Comparison of ENCODE assay signal across 18 cellular contexts in the genomic region with DNA sequence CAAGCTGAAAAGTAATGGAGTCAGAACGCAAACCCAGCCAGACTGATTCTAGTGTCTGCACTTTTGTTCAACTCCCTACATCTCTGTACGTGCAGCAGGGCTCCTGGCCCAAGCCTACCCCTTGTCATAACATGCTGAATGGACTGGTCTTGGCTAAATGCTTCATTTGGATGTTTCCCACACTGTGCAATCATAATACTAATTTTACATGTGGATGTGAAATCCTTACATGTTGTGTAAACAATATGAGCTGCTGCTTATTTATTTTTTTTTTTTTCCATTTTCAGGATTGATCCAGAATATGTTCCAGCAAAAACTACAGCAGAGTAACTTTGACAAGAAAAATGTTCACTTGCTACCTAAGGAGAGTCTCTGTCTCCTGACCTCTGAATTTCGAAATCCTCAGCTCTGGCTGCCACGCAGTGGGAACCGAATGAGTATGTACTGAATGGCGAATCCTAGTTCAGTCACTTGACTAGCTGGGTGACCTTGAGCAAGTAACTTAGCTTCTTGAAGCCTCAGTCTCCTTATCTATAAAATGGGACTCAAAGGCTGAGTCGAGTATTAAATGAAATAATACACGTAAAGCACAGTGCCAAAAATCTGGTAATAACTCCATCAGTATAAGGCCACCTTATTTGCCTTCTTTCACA.
DNase-seq lines count a peak whose midpoint lies in the region; ATAC-seq, FAIRE-seq and TF ChIP-seq lines count a peak whose summit lies in the region.
"Had no signal": no experiment of that assay in that cellular context is flagged by ENCODE, and none has a peak within 500 bp of the region (broad histone marks: within the 10 kb centered on the region; RNA-seq: fewer than 3 reads in every experiment).

No MANE protein-coding gene starts in this region.

- no peaks in the 10 kb centered on the region for H4K20me1 ChIP-seq in keratinocyte (ENCODE audit: control insufficient read depth, extremely low read depth, insufficient read depth, low read length)
- no peaks in the 10 kb centered on the region for H4K20me1 ChIP-seq in neural progenitor cell (ENCODE audit: low read depth)

- H3K4me2 ChIP-seq in keratinocyte (ENCODE audit: control insufficient read depth, extremely low read depth, insufficient read depth, low read depth, low read length) (no peak overlapping the region), neural progenitor cell (no peak overlapping the region)
- H3K4me2 ChIP-seq: GM23338, KMS-11 had no signal

- H3K4me3 ChIP-seq in MG63 = no peak overlapping the region
- H3K4me3 ChIP-seq in esophagus squamous epithelium = no peak overlapping the region
- no peak overlapping the region for H3K4me3 ChIP-seq in keratinocyte (ENCODE audit: control insufficient read depth in 2 of 3, extremely low read depth in 1 of 3, insufficient read depth in 2 of 3, low read depth in 1 of 3, low read length in 3 of 3)
- H3K4me3 ChIP-seq in neural progenitor cell = no peak overlapping the region
- H3K4me3 ChIP-seq: GM12878, GM23338 had no signal

- H3K9me3 Mint-ChIP-seq in activated CD4-positive, alpha-beta T cell treated with anti-CD3 and anti-CD28 coated beads, Interleukin-2, amount 10 ng/mL, durations not matched to agents 24 days and 14 days = no peaks in the 10 kb centered on the region
- H3K9me3 Mint-ChIP-seq in neural progenitor cell = peaks cover under 1% of the 10 kb centered on the region
- H3K9me3 Mint-ChIP-seq: GM23338 had no signal

- peaks cover 15 to 93% (median 26%) of the 10 kb centered on the region in 3 donors for H3K4me1 ChIP-seq in esophagus squamous epithelium
- peaks cover 6% of the 10 kb centered on the region for H3K4me1 ChIP-seq in keratinocyte (ENCODE audit: control insufficient read depth, extremely low read depth, insufficient read depth, low read length)
- H3K4me1 ChIP-seq in neural progenitor cell = no peaks in the 10 kb centered on the region

- DNase-seq in MG63 (peak; percentile 49), amniotic epithelial cell (ENCODE audit: low read depth) (peak; percentile 85), esophagus squamous epithelium (lab: John Stamatoyannopoulos, UW) (no peak), keratinocyte (ENCODE audit: low read depth, low spot score) (no peak), neural progenitor cell (ENCODE audit: low spot score) (no peak)
- DNase-seq in activated CD4-positive, alpha-beta T cell treated with anti-CD3 and anti-CD28 coated beads, Interleukin-2, amount 10 ng/mL, durations not matched to agents 24 days and 14 days = no peak
- DNase-seq: CD4-positive, CD25-positive, alpha-beta regulatory T cell; DMS53; MM.1S; NCI-H1436 treated with DMSO at 0.1 percent for 48 hours; NCI-H2081 treated with DMSO at 0.1 percent for 48 hours; NCI-H2227 treated with DMSO at 0.1 percent for 48 hours; PC-3 had no signal

- no peak for TF ChIP-seq POLR2A in esophagus squamous epithelium (IDR thresholded peaks at IDR 0.05)

- H3K27me3 ChIP-seq in MG63 (no peaks in the 10 kb centered on the region), esophagus squamous epithelium (no peaks in the 10 kb centered on the region), keratinocyte (ENCODE audit: control insufficient read depth, extremely low read depth, insufficient read depth, low read length) (no peaks in the 10 kb centered on the region), neural progenitor cell (no peaks in the 10 kb centered on the region)

- H3K9ac ChIP-seq in keratinocyte (ENCODE audit: control insufficient read depth, extremely low read depth, insufficient read depth, low read length) (no peak overlapping the region), neural progenitor cell (no peak overlapping the region)
- H3K9ac ChIP-seq: KMS-11 had no signal

- no peaks in the 10 kb centered on the region for H3K36me3 ChIP-seq in MG63
- H3K36me3 ChIP-seq in esophagus squamous epithelium = no peaks in the 10 kb centered on the region
- no peaks in the 10 kb centered on the region for H3K36me3 ChIP-seq in keratinocyte (ENCODE audit: control insufficient read depth in 2 of 2, extremely low read depth in 1 of 2, insufficient read depth in 2 of 2, low read length in 2 of 2)
- no peaks in the 10 kb centered on the region for H3K36me3 ChIP-seq in neural progenitor cell

- TF ChIP-seq CTCF in esophagus squamous epithelium (IDR thresholded peaks at IDR 0.05) (no peak), keratinocyte (optimal IDR thresholded peaks at IDR 0.05 in 1 of 3, IDR thresholded peaks at IDR 0.05 in 1 of 3, conservative IDR thresholded peaks at IDR 0.05 in 1 of 3; ENCODE audit: extremely low read depth in 1 of 3, insufficient read depth in 2 of 3, low read length in 3 of 3) (no peak), neural progenitor cell (IDR thresholded peaks at IDR 0.05) (no peak)

- H3K27me3 Mint-ChIP-seq in activated CD4-positive, alpha-beta T cell treated with anti-CD3 and anti-CD28 coated beads, Interleukin-2, amount 10 ng/mL, durations not matched to agents 24 days and 14 days = peaks cover 7% of the 10 kb centered on the region
- no peaks in the 10 kb centered on the region for H3K27me3 Mint-ChIP-seq in neural progenitor cell (ENCODE audit: insufficient read depth, low read depth)

- H3K9me3 ChIP-seq in MG63 (no peaks in the 10 kb centered on the region), esophagus squamous epithelium (no peaks in the 10 kb centered on the region), keratinocyte (ENCODE audit: control insufficient read depth, low read depth, low read length) (no peaks in the 10 kb centered on the region), neural progenitor cell (ENCODE audit: low read depth) (no peaks in the 10 kb centered on the region)

- no peaks in the 10 kb centered on the region for H3K4me1 Mint-ChIP-seq in activated CD4-positive, alpha-beta T cell treated with anti-CD3 and anti-CD28 coated beads, Interleukin-2, amount 10 ng/mL, durations not matched to agents 24 days and 14 days
- no peaks in the 10 kb centered on the region for H3K4me1 Mint-ChIP-seq in neural progenitor cell
- H3K4me1 Mint-ChIP-seq: CD4-positive, CD25-positive, alpha-beta regulatory T cell; GM23338 had no signal

- FAIRE-seq in keratinocyte (lab: Jason Lieb, UNC) = peak; percentile 34
- FAIRE-seq: GM12878 had no signal

- H3F3A ChIP-seq in neural progenitor cell (ENCODE audit: low read depth) = no peaks in the 10 kb centered on the region

- H3K27ac ChIP-seq in esophagus squamous epithelium (peak overlapping the region; percentile 39 to 87 (median 69)), keratinocyte (ENCODE audit: control insufficient read depth, insufficient read depth, low read length) (no peak overlapping the region), neural progenitor cell (no peak overlapping the region)
- H3K27ac ChIP-seq: KMS-11 had no signal

- no peak for ATAC-seq in GM19351 (IDR thresholded peaks at IDR 0.05; ENCODE audit: unreplicated experiment)
- ATAC-seq in HG03469 (IDR thresholded peaks at IDR 0.05; ENCODE audit: unreplicated experiment) = no peak
- ATAC-seq: GM12878, GM23338, PC-3 had no signal

- H2AFZ ChIP-seq in keratinocyte (ENCODE audit: control insufficient read depth, low read length) (no peak overlapping the region), neural progenitor cell (replicated peaks) (no peak overlapping the region)
- H2AFZ ChIP-seq: GM23338 had no signal

- dilution Hi-C loops in keratinocyte (cut with MboI; ENCODE audit: extremely low pct_ligation_motif_present, low sequenced_read_pairs) = no loop called here

- intact Hi-C loops in esophagus squamous epithelium (cut with DNase I) = no loop called here
- intact Hi-C loops in activated CD4-positive, alpha-beta T cell treated with anti-CD3 and anti-CD28 coated beads, Interleukin-2, amount 10 ng/mL, durations not matched to agents 24 days and 14 days (cut with micrococcal nuclease) = no loop called here

- H3K79me2 ChIP-seq in keratinocyte (ENCODE audit: control insufficient read depth, insufficient read depth, low read length) (no peaks in the 10 kb centered on the region), neural progenitor cell (ENCODE audit: low read depth) (no peaks in the 10 kb centered on the region)

- no peak overlapping the region for H3K4me3 Mint-ChIP-seq in activated CD4-positive, alpha-beta T cell treated with anti-CD3 and anti-CD28 coated beads, Interleukin-2, amount 10 ng/mL, durations not matched to agents 24 days and 14 days
- no peak overlapping the region for H3K4me3 Mint-ChIP-seq in neural progenitor cell
- H3K4me3 Mint-ChIP-seq: CD4-positive, CD25-positive, alpha-beta regulatory T cell; GM23338 had no signal

- H3K36me3 Mint-ChIP-seq in activated CD4-positive, alpha-beta T cell treated with anti-CD3 and anti-CD28 coated beads, Interleukin-2, amount 10 ng/mL, durations not matched to agents 24 days and 14 days (ENCODE audit: low read depth) = no peaks in the 10 kb centered on the region
- peaks cover 24% of the 10 kb centered on the region for H3K36me3 Mint-ChIP-seq in neural progenitor cell
- H3K36me3 Mint-ChIP-seq: CD4-positive, CD25-positive, alpha-beta regulatory T cell had no signal

- 47 to 48% methylated on average over 8 of the region's 8 CpGs for WGBS in esophagus squamous epithelium, 2 donors

- H3K9me1 ChIP-seq in keratinocyte (ENCODE audit: control insufficient read depth, extremely low read depth, insufficient read depth, low read length) = no peaks in the 10 kb centered on the region

- H3K27ac Mint-ChIP-seq in activated CD4-positive, alpha-beta T cell treated with anti-CD3 and anti-CD28 coated beads, Interleukin-2, amount 10 ng/mL, durations not matched to agents 24 days and 14 days = no peak overlapping the region
- no peak overlapping the region for H3K27ac Mint-ChIP-seq in neural progenitor cell
- H3K27ac Mint-ChIP-seq: CD4-positive, CD25-positive, alpha-beta regulatory T cell; GM23338 had no signal

Comparison
In these comparisons a context has a peak if more than half of its experiments do, and no peak if none do; other contexts are left out.
1. DNase-seq: peak in MG63 (single experiment) and amniotic epithelial cell (single experiment); none in esophagus squamous epithelium (single experiment), keratinocyte (single experiment), activated CD4-positive, alpha-beta T cell treated with anti-CD3 and anti-CD28 coated beads, Interleukin-2, amount 10 ng/mL, durations not matched to agents 24 days and 14 days (single experiment) and neural progenitor cell (single experiment).
2. H3K27ac ChIP-seq: peak in esophagus squamous epithelium (4 of 4); none in keratinocyte (single experiment) and neural progenitor cell (single experiment).